ENCODE assay signal across 15 cellular contexts in genomic region chr20:60249436-60249835, GRCh38.
DNase-seq lines count a peak whose midpoint lies in the region; ATAC-seq, FAIRE-seq and TF ChIP-seq lines count a peak whose summit lies in the region.
"Had no signal": no experiment of that assay in that cellular context is flagged by ENCODE, and none has a peak within 500 bp of the region (broad histone marks: within the 10 kb centered on the region; RNA-seq: fewer than 3 reads in every experiment).

No MANE protein-coding gene starts in this region.

- H3K4me2 ChIP-seq in A549, result peak overlapping the region; percentile 21; the same call in 1 of the 3 replicates

- no peak for TF ChIP-seq POLR2A in A549 (IDR thresholded peaks at IDR 0.05; ENCODE audit: low read length)

- DNase-seq in A549 (ENCODE audit: low read depth in 1 of 2, low spot score in 1 of 2) (peak; percentile 60 to 61), HK-2 (ENCODE audit: unreplicated experiment) (peak; percentile 85), amniotic stem cell (lab: John Stamatoyannopoulos, UW) (peak; percentile 89), iris pigment epithelial cell (ENCODE audit: low read depth) (peak; percentile 73), GM19240 (ENCODE audit: insufficient read length, low spot score) (no peak), cerebellum (ENCODE audit: low spot score) (no peak), GM10248 (ENCODE audit: extremely low spot score) (no peak)
- DNase-seq in central memory CD4-positive, alpha-beta T cell, result no peak
- DNase-seq: cortex of kidney; NCI-H2081 treated with DMSO at 0.1 percent for 48 hours; nephron progenitor cell; OCI-M1; stimulated activated CD4-positive, alpha-beta T cell treated with anti-CD3 and anti-CD28 coated beads, Interleukin-2, amount 100 ng/mL, for 24 hours; substantia nigra had no signal

- H3K4me3 ChIP-seq in A549, result no peak overlapping the region
- H3K4me3 ChIP-seq: BLaER1 treated with 17β-estradiol and CSF1 and Interleukin-3, amounts not matched to agents 10 nM and 100 nM had no signal

- POLR2A ChIA-PET in A549 (lab: Yijun Ruan, JAX) (no interaction called here), GM10248 (lab: Yijun Ruan, JAX) (no interaction called here)

- no peak for TF ChIP-seq EP300 in A549 (IDR thresholded peaks at IDR 0.05)

- H3K27ac ChIP-seq in A549, result no peak overlapping the region
- H3K27ac ChIP-seq: BLaER1 treated with 17β-estradiol and CSF1 and Interleukin-3, amounts not matched to agents 10 nM and 100 nM had no signal

- CTCF ChIA-PET in A549 (lab: Yijun Ruan, JAX), result interaction anchor here (1.6 to 1.9 kb wide), 3 partner anchors 13 to 39 kb away, joined by 6 to 7 read pairs (median 6); no protein-coding TSS in a partner anchor
- CTCF ChIA-PET in GM10248 (lab: Yijun Ruan, JAX), result interaction anchor here (0.9 to 1.2 kb wide), 3 partner anchors 13 to 39 kb away, joined by 3 to 6 read pairs (median 4); no protein-coding TSS in a partner anchor

- H3K4me1 ChIP-seq in A549, result peaks cover 5% of the 10 kb centered on the region; the same call in 2 of the 3 replicates

- ATAC-seq in A549, result peak; percentile 83 to 96

- no peak for FAIRE-seq in A549 (lab: Jason Lieb, UNC)

- TF ChIP-seq RAD21 in A549 (conservative IDR thresholded peaks at IDR 0.05 in 1 of 2, IDR thresholded peaks at IDR 0.05 in 1 of 2), result no peak

- no peaks in the 10 kb centered on the region for H3K9me3 ChIP-seq in A549

- TF ChIP-seq CTCF in A549 (IDR thresholded peaks at IDR 0.05) (no peak), GM10248 (IDR thresholded peaks at IDR 0.05; ENCODE audit: control extremely low read depth, extremely low read depth, low read depth, missing control alignments) (no peak)

- WGBS in A549 (ENCODE audit: missing lambda C conversion rate), result 18% methylated on average over 6 of the region's 8 CpGs

TF ChIP-seq in A549, 52 proteins besides CTCF, POLR2A, EP300 and RAD21:
- TF ChIP-seq MAFK (IDR thresholded peaks at IDR 0.05; ENCODE audit: partially characterized antibody), result peak; percentile 70
- TF ChIP-seq, protein P1, sequence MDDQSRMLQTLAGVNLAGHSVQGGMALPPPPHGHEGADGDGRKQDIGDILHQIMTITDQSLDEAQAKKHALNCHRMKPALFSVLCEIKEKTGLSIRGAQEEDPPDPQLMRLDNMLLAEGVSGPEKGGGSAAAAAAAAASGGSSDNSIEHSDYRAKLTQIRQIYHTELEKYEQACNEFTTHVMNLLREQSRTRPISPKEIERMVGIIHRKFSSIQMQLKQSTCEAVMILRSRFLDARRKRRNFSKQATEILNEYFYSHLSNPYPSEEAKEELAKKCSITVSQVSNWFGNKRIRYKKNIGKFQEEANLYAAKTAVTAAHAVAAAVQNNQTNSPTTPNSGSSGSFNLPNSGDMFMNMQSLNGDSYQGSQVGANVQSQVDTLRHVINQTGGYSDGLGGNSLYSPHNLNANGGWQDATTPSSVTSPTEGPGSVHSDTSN (IDR thresholded peaks at IDR 0.05), result no peak
- no peak for TF ChIP-seq JUN (IDR thresholded peaks at IDR 0.05)

Comparison
In these comparisons a context has a peak if more than half of its experiments do, and no peak if none do; other contexts are left out.
1. DNase-seq: peak in A549 (2 of 2), HK-2 (single experiment), amniotic stem cell (single experiment) and iris pigment epithelial cell (single experiment); none in central memory CD4-positive, alpha-beta T cell (single experiment), GM19240 (single experiment), cerebellum (single experiment) and GM10248 (single experiment).